Comparison of ENCODE assay signal across 1 cellular context in the genomic region with DNA sequence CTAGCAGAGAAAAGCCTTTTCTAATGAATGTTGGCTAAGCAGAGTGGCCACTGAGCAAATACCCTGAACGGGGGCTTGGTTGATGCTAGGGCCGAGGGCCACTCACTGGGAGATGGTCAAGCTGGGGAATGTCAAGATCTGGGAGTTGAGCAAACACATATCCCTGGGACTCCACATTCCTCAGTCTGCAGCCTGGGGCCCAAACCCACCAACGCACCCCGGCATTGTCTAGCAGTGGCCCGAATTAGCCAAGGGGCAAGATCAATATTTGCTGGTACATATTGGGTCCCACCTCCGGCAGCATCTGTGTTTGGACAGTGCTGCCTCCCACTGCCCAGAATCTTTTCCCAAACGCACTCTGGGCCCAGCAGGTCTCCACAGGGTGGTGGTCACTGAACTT.
TF ChIP-seq lines count a peak whose summit lies in the region.

No MANE protein-coding gene starts in this region.

TF ChIP-seq in WTC11, 78 proteins besides CTCF, POLR2A, EP300 and RAD21 (continued from another document):
- TF ChIP-seq, protein P1, sequence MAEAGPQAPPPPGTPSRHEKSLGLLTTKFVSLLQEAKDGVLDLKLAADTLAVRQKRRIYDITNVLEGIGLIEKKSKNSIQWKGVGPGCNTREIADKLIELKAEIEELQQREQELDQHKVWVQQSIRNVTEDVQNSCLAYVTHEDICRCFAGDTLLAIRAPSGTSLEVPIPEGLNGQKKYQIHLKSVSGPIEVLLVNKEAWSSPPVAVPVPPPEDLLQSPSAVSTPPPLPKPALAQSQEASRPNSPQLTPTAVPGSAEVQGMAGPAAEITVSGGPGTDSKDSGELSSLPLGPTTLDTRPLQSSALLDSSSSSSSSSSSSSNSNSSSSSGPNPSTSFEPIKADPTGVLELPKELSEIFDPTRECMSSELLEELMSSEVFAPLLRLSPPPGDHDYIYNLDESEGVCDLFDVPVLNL (CRISPR knock-in tag; IDR thresholded peaks at IDR 0.05; ENCODE audit: borderline replicate concordance, low read depth): no peak
- TF ChIP-seq ZNF317 (CRISPR knock-in tag; IDR thresholded peaks at IDR 0.05; ENCODE audit: borderline replicate concordance, low read depth): no peak
- TF ChIP-seq, protein P2, sequence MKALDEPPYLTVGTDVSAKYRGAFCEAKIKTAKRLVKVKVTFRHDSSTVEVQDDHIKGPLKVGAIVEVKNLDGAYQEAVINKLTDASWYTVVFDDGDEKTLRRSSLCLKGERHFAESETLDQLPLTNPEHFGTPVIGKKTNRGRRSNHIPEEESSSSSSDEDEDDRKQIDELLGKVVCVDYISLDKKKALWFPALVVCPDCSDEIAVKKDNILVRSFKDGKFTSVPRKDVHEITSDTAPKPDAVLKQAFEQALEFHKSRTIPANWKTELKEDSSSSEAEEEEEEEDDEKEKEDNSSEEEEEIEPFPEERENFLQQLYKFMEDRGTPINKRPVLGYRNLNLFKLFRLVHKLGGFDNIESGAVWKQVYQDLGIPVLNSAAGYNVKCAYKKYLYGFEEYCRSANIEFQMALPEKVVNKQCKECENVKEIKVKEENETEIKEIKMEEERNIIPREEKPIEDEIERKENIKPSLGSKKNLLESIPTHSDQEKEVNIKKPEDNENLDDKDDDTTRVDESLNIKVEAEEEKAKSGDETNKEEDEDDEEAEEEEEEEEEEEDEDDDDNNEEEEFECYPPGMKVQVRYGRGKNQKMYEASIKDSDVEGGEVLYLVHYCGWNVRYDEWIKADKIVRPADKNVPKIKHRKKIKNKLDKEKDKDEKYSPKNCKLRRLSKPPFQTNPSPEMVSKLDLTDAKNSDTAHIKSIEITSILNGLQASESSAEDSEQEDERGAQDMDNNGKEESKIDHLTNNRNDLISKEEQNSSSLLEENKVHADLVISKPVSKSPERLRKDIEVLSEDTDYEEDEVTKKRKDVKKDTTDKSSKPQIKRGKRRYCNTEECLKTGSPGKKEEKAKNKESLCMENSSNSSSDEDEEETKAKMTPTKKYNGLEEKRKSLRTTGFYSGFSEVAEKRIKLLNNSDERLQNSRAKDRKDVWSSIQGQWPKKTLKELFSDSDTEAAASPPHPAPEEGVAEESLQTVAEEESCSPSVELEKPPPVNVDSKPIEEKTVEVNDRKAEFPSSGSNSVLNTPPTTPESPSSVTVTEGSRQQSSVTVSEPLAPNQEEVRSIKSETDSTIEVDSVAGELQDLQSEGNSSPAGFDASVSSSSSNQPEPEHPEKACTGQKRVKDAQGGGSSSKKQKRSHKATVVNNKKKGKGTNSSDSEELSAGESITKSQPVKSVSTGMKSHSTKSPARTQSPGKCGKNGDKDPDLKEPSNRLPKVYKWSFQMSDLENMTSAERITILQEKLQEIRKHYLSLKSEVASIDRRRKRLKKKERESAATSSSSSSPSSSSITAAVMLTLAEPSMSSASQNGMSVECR (CRISPR knock-in tag; IDR thresholded peaks at IDR 0.05; ENCODE audit: borderline replicate concordance): no peak
- TF ChIP-seq ATF1 (CRISPR knock-in tag; IDR thresholded peaks at IDR 0.05): no peak
- no peak for TF ChIP-seq MYBL2 (CRISPR knock-in tag; IDR thresholded peaks at IDR 0.05)
- TF ChIP-seq FOXK1 (CRISPR knock-in tag; IDR thresholded peaks at IDR 0.05): no peak
- TF ChIP-seq, protein P3, sequence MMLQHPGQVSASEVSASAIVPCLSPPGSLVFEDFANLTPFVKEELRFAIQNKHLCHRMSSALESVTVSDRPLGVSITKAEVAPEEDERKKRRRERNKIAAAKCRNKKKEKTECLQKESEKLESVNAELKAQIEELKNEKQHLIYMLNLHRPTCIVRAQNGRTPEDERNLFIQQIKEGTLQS (CRISPR knock-in tag; conservative IDR thresholded peaks at IDR 0.05): no peak
- no peak for TF ChIP-seq ZNF219 (CRISPR knock-in tag; IDR thresholded peaks at IDR 0.05; ENCODE audit: borderline replicate concordance)
- TF ChIP-seq ESRRA (CRISPR knock-in tag; IDR thresholded peaks at IDR 0.05; ENCODE audit: borderline replicate concordance): no peak
- TF ChIP-seq NR3C1 (CRISPR knock-in tag; conservative IDR thresholded peaks at IDR 0.05; ENCODE audit: low read depth): no peak
- TF ChIP-seq, protein P4, sequence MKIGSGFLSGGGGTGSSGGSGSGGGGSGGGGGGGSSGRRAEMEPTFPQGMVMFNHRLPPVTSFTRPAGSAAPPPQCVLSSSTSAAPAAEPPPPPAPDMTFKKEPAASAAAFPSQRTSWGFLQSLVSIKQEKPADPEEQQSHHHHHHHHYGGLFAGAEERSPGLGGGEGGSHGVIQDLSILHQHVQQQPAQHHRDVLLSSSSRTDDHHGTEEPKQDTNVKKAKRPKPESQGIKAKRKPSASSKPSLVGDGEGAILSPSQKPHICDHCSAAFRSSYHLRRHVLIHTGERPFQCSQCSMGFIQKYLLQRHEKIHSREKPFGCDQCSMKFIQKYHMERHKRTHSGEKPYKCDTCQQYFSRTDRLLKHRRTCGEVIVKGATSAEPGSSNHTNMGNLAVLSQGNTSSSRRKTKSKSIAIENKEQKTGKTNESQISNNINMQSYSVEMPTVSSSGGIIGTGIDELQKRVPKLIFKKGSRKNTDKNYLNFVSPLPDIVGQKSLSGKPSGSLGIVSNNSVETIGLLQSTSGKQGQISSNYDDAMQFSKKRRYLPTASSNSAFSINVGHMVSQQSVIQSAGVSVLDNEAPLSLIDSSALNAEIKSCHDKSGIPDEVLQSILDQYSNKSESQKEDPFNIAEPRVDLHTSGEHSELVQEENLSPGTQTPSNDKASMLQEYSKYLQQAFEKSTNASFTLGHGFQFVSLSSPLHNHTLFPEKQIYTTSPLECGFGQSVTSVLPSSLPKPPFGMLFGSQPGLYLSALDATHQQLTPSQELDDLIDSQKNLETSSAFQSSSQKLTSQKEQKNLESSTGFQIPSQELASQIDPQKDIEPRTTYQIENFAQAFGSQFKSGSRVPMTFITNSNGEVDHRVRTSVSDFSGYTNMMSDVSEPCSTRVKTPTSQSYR (CRISPR knock-in tag; IDR thresholded peaks at IDR 0.05): no peak
